ENCODE assay signal across 8 cellular contexts in genomic region chr1:179883739-179884138, GRCh38. TPM values are rescaled to one million over a fixed set of nuclear protein-coding genes. Genes with fewer than 3 reads are reported as not detected.
A peak's percentile ranks its signal among the peaks of the same experiment; 100 is the strongest.
DNase-seq lines count a peak whose midpoint lies in the region; ATAC-seq, FAIRE-seq and TF ChIP-seq lines count a peak whose summit lies in the region.

No MANE protein-coding gene starts in this region.

- 3% methylated on average over 4 of the region's 4 CpGs for WGBS in GM12878 (ENCODE audit: insufficient coverage, insufficient replicate concordance, low lambda C conversion rate, missing lambda C conversion rate)

- BruUV-seq in GM12878 (replicated peaks; lab: Mats Ljungman, UMichigan) = no TSS peak

- H3K27ac Mint-ChIP-seq in stimulated activated effector memory CD8-positive, alpha-beta T cell treated with anti-CD3 and anti-CD28 coated beads, Interleukin-12 subunit alpha, Interleukin-12 subunit beta, amount 100 ng/mL, for 72 hours = peak overlapping the region; percentile 100

- no peaks in the 10 kb centered on the region for H3K9me3 ChIP-seq in GM12878 (replicated peaks; ENCODE audit: control insufficient read depth, insufficient read depth, low read length)

- H4K20me1 ChIP-seq in GM12878 (ENCODE audit: control insufficient read depth, insufficient read depth) = no peaks in the 10 kb centered on the region

- peak overlapping the region; percentile 73 for H2AFZ ChIP-seq in GM12878 (ENCODE audit: control insufficient read depth, low read depth, low read length)

- no peak for TF ChIP-seq POLR2A in GM12878 (IDR thresholded peaks at IDR 0.05; ENCODE audit: low read depth, low read length)

- POLR2A ChIA-PET in GM12878 (lab: Charles Lee) = interaction anchor here (1.5 to 2.3 kb wide), 5 partner anchors 10 to 272 kb away, joined by 4 to 15 read pairs (median 5); partner anchors contain the start of genes CEP350 and QSOX1

- H3K9ac ChIP-seq in GM12878 (ENCODE audit: control insufficient read depth, insufficient read depth, low read length) = peak overlapping the region; percentile 90

- peak; percentile 85 for FAIRE-seq in GM12878 (lab: Jason Lieb, UNC)

- H3K79me2 ChIP-seq in GM12878 (ENCODE audit: control insufficient read depth, insufficient read depth, low read length) = peaks cover 40% of the 10 kb centered on the region

- H3K4me2 ChIP-seq in GM12878 (ENCODE audit: control insufficient read depth, insufficient read depth) = peak overlapping the region; percentile 61

- SMC1A ChIA-PET in GM12878 (lab: Charles Lee; ENCODE audit: uncharacterized antibody, unreplicated experiment) = interaction anchor here (0.9 to 2.2 kb wide), 10 partner anchors 10 to 270 kb away, joined by 3 to 6 read pairs (median 5); partner anchors contain the start of gene CEP350

- CTCF ChIA-PET in GM12878 (lab: Yijun Ruan, JAX) = interaction anchor here (1.0 to 2.0 kb wide), 3 partner anchors 16 to 297 kb away, joined by 3 to 7 read pairs (median 3); no protein-coding TSS in a partner anchor

- no peaks in the 10 kb centered on the region; a peak in 1 of 4 replicates for H3K36me3 ChIP-seq in GM12878 (ENCODE audit: control insufficient read depth in 2 of 2, insufficient read depth in 2 of 2, low read length in 1 of 2)

- H3K4me3 ChIP-seq in GM12878 = peak overlapping the region; percentile 93

- DNase-seq in RPMI8226 (peak; percentile 41), GM12878 (ENCODE audit: low read depth, low spot score) (peak; percentile 56), lung microvascular endothelial cell (ENCODE audit: low read depth in 2 of 2) (peak; percentile 40 to 59)
- peak; percentile 7 to 65 for DNase-seq in stimulated activated effector memory CD8-positive, alpha-beta T cell treated with anti-CD3 and anti-CD28 coated beads, Interleukin-12 subunit alpha, Interleukin-12 subunit beta, amount 100 ng/mL, for 72 hours (ENCODE audit: low spot score in 2 of 2)

- peak; percentile 31 for ATAC-seq in GM21717 (IDR thresholded peaks at IDR 0.05; ENCODE audit: unreplicated experiment)
- ATAC-seq in GM12878 = peak; percentile 51
- peak; percentile 62 for ATAC-seq in stimulated activated effector memory CD8-positive, alpha-beta T cell treated with anti-CD3 and anti-CD28 coated beads, Interleukin-12 subunit alpha, Interleukin-12 subunit beta, amount 100 ng/mL, for 72 hours
- no peak for ATAC-seq in GM19452 (IDR thresholded peaks at IDR 0.05; ENCODE audit: unreplicated experiment)
- ATAC-seq in GM21529 (IDR thresholded peaks at IDR 0.05; ENCODE audit: unreplicated experiment) = no peak

- H3K4me1 Mint-ChIP-seq in stimulated activated effector memory CD8-positive, alpha-beta T cell treated with anti-CD3 and anti-CD28 coated beads, Interleukin-12 subunit alpha, Interleukin-12 subunit beta, amount 100 ng/mL, for 72 hours = peaks cover 38% of the 10 kb centered on the region

- intact Hi-C loops in GM12878 (cut with micrococcal nuclease; ENCODE audit: unreplicated experiment) = loop anchor here (2.0 to 5.0 kb wide), 2 partner anchors 119 to 274 kb away; no protein-coding TSS in a partner anchor

- peaks cover 8% of the 10 kb centered on the region; the same call in 1 of the 2 replicates for H3K4me1 ChIP-seq in GM12878 (ENCODE audit: control insufficient read depth, insufficient read depth, low read length)

- RAD21 ChIA-PET in GM12878 (lab: Charles Lee; ENCODE audit: unreplicated experiment) = interaction anchor here (1.0 kb wide), 1 partner anchor 16 kb away, joined by 3 read pairs; no protein-coding TSS in a partner anchor

- in situ Hi-C loops in GM12878 (cut with MboI) = loop anchor here (5.0 kb wide), 1 partner anchor 69 kb away; the partner anchor contains the start of gene CEP350

- H3K4me3 Mint-ChIP-seq in stimulated activated effector memory CD8-positive, alpha-beta T cell treated with anti-CD3 and anti-CD28 coated beads, Interleukin-12 subunit alpha, Interleukin-12 subunit beta, amount 100 ng/mL, for 72 hours = peak overlapping the region; percentile 96

- no peaks in the 10 kb centered on the region for H3K27me3 ChIP-seq in GM12878 (replicated peaks in 1 of 2; ENCODE audit: control insufficient read depth in 2 of 2, insufficient read depth in 2 of 2, low read length in 1 of 2)

- no peak for TF ChIP-seq EP300 in GM12878 (IDR thresholded peaks at IDR 0.05; ENCODE audit: borderline replicate concordance in 1 of 2, control insufficient read depth in 1 of 2, low read depth in 2 of 2, low read length in 2 of 2)

- TF ChIP-seq CTCF in C4-2B (conservative IDR thresholded peaks at IDR 0.05) (no peak), GM12878 (IDR thresholded peaks at IDR 0.05 in 2 of 3, conservative IDR thresholded peaks at IDR 0.05 in 1 of 3; ENCODE audit: control insufficient read depth in 2 of 3, extremely low read depth in 1 of 3, insufficient read depth in 1 of 3, low read depth in 3 of 3, low read length in 3 of 3) (no peak)

- peaks cover 70% of the 10 kb centered on the region for H3K36me3 Mint-ChIP-seq in stimulated activated effector memory CD8-positive, alpha-beta T cell treated with anti-CD3 and anti-CD28 coated beads, Interleukin-12 subunit alpha, Interleukin-12 subunit beta, amount 100 ng/mL, for 72 hours

- no peaks in the 10 kb centered on the region for H3K9me3 Mint-ChIP-seq in stimulated activated effector memory CD8-positive, alpha-beta T cell treated with anti-CD3 and anti-CD28 coated beads, Interleukin-12 subunit alpha, Interleukin-12 subunit beta, amount 100 ng/mL, for 72 hours

- H3K27ac ChIP-seq in C4-2B (peak overlapping the region; percentile 87; the same call in 1 of the 2 replicates), GM12878 (ENCODE audit: control insufficient read depth, insufficient read depth) (peak overlapping the region; percentile 96)

- TF ChIP-seq RAD21 in GM12878 (IDR thresholded peaks at IDR 0.05; ENCODE audit: insufficient read depth, low read depth, low read length) = no peak

TF ChIP-seq in GM12878, 131 proteins besides CTCF, POLR2A, EP300 and RAD21 (continues in another document):
- no peak for TF ChIP-seq NBN (IDR thresholded peaks at IDR 0.05)
- no peak for TF ChIP-seq SIX5 (IDR thresholded peaks at IDR 0.05; ENCODE audit: low read depth, low read length, severe bottlenecking)
- TF ChIP-seq MTA3 (IDR thresholded peaks at IDR 0.05; ENCODE audit: borderline replicate concordance, low read length) = no peak
- TF ChIP-seq POLR2AphosphoS5 (IDR thresholded peaks at IDR 0.05; ENCODE audit: low read length) = 0 out of 2 replicates have a peak, but pooled peaks have one; percentile 32

RNA-seq across cellular contexts. Expression of gene TOR1AIP1, which starts 1.7 kb away (rescaled TPM):
- 38.7 and 39.1 TPM in 2 replicates for total RNA-seq in GM12878 (2013; cell fraction: nucleolus; rRNA removed)
- total RNA-seq in GM12878 (2014; rRNA removed) (22.4 and 24.7 TPM in 2 replicates), GM12878 (2014; rRNA removed; fragmentation: Illumina TruSeq; extraction: Trizol) (27.3 and 30.8 TPM in 2 replicates), GM12878 (2021) (17.3 and 19.5 TPM in 2 replicates), lung microvascular endothelial cell (14.4 and 22.6 TPM in 2 replicates)
- 13.2 TPM for polyA plus RNA-seq in GM12878 (2011; ENCODE audit: low read depth)
- polyA plus RNA-seq in GM12878 (2011; rRNA removed) (29.3 and 40.3 TPM in 2 replicates), GM12878 (2014; fragmentation: Illumina TruSeq; extraction: Trizol) (33.6 and 36.6 TPM in 2 replicates), GM12878 (2014; fragmentation: Nextera tagmentation; extraction: Ambion mirVana) (10 to 100 TPM; 16.4 to 19.0 TPM), GM12878 (2014; rRNA removed) (13.3 and 14.8 TPM in 2 replicates), GM12878 (2016; fragmentation: Nextera tagmentation; extraction: Ambion mirVana) (10 to 100 TPM; 32.9 to 36.0 TPM)
- polyA plus RNA-seq in GM12878 (2011; cell fraction: cytosol; rRNA removed) = 15.0 and 17.9 TPM in 2 replicates
- polyA plus RNA-seq in GM12878 (2011; cell fraction: nucleus; rRNA removed) = 6.3 and 6.7 TPM in 2 replicates
- polyA plus RNA-seq in GM12878 (2012) = 16.2 and 18.0 TPM in 2 replicates
- 29.4 and 39.4 TPM in 2 replicates for polyA minus RNA-seq in GM12878 (2011; rRNA and poly(A)+ RNA removed)
- 8.7 and 14.0 TPM in 2 replicates for polyA minus RNA-seq in GM12878 (2011; cell fraction: cytosol; rRNA and poly(A)+ RNA removed)
- 12.3 and 16.1 TPM in 2 replicates for polyA minus RNA-seq in GM12878 (2011; cell fraction: nucleus; rRNA and poly(A)+ RNA removed)

RNA-seq across cellular contexts. Expression of gene TOR1AIP2, which starts 6.1 kb away (rescaled TPM):
- total RNA-seq in GM12878 (2013; cell fraction: nucleolus; rRNA removed) = 92.8 and 93.7 TPM in 2 replicates
- 26.4 and 30.3 TPM in 2 replicates for total RNA-seq in GM12878 (2014; rRNA removed)
- 35.9 and 38.9 TPM in 2 replicates for total RNA-seq in GM12878 (2014; rRNA removed; fragmentation: Illumina TruSeq; extraction: Trizol)
- total RNA-seq in GM12878 (2021) = 35.2 and 38.4 TPM in 2 replicates
- 7.7 TPM for polyA plus RNA-seq in GM12878 (2011; ENCODE audit: low read depth)
- 23.6 and 28.4 TPM in 2 replicates for polyA plus RNA-seq in GM12878 (2011; rRNA removed)
- polyA plus RNA-seq in GM12878 (2011; cell fraction: cytosol; rRNA removed) = 8.1 and 10.1 TPM in 2 replicates
- 7.9 and 10.3 TPM in 2 replicates for polyA plus RNA-seq in GM12878 (2011; cell fraction: nucleus; rRNA removed)
- 9.7 and 10.6 TPM in 2 replicates for polyA plus RNA-seq in GM12878 (2012)
- 14.6 and 18.8 TPM in 2 replicates for polyA plus RNA-seq in GM12878 (2014; fragmentation: Illumina TruSeq; extraction: Trizol)
- polyA plus RNA-seq in GM12878 (2014; fragmentation: Nextera tagmentation; extraction: Ambion mirVana) = 10 to 100 TPM in 1 of 2 experiments, 1 to 10 TPM in 1; 5.3 to 13.1 TPM
- polyA plus RNA-seq in GM12878 (2014; rRNA removed) = 12.9 and 14.3 TPM in 2 replicates
- 10 to 100 TPM; 14.3 to 16.2 TPM for polyA plus RNA-seq in GM12878 (2016; fragmentation: Nextera tagmentation; extraction: Ambion mirVana)
- 38.8 and 47.3 TPM in 2 replicates for polyA minus RNA-seq in GM12878 (2011; rRNA and poly(A)+ RNA removed)
- 14.6 and 21.9 TPM in 2 replicates for polyA minus RNA-seq in GM12878 (2011; cell fraction: cytosol; rRNA and poly(A)+ RNA removed)
- polyA minus RNA-seq in GM12878 (2011; cell fraction: nucleus; rRNA and poly(A)+ RNA removed) = 18.4 and 30.1 TPM in 2 replicates
- total RNA-seq in lung microvascular endothelial cell = 50.8 and 87.1 TPM in 2 replicates

Comparison
In these comparisons a context has a peak if more than half of its experiments do, and no peak if none do; other contexts are left out.
1. ATAC-seq: peak in GM21717 (single experiment), GM12878 (single experiment) and stimulated activated effector memory CD8-positive, alpha-beta T cell treated with anti-CD3 and anti-CD28 coated beads, Interleukin-12 subunit alpha, Interleukin-12 subunit beta, amount 100 ng/mL, for 72 hours (single experiment); none in GM19452 (single experiment) and GM21529 (single experiment).
2. Peak in every context shown above with its lines, with median percentiles within 50 percentile points of each other: DNase-seq.